Comparison of ENCODE assay signal across 9 cellular contexts in genomic region chr17:81241203-81241602, GRCh38. TPM values are rescaled to one million over a fixed set of nuclear protein-coding genes. Genes with fewer than 3 reads are reported as not detected.
DNase-seq lines count a peak whose midpoint lies in the region; ATAC-seq and TF ChIP-seq lines count a peak whose summit lies in the region.
"Had no signal": no experiment of that assay in that cellular context is flagged by ENCODE, and none has a peak within 500 bp of the region (broad histone marks: within the 10 kb centered on the region; RNA-seq: fewer than 3 reads in every experiment).

No MANE protein-coding gene starts in this region.

- peaks cover 46% of the 10 kb centered on the region for H3K4me1 Mint-ChIP-seq in activated T-cell treated with anti-CD3 and anti-CD28 coated beads, Interleukin-2, amount 50 U/mL, for 72 hours (ENCODE audit: low read depth)
- peaks cover 24 to 33% (median 25%) of the 10 kb centered on the region in 3 donors for H3K4me1 Mint-ChIP-seq in IgD-negative memory B cell
- H3K4me1 Mint-ChIP-seq in activated naive CD8-positive, alpha-beta T cell treated with anti-CD3 and anti-CD28 coated beads, Interleukin-2, amount 10 ng/mL, durations not matched to agents 7 days and 5 days = peaks cover 30% of the 10 kb centered on the region
- peaks cover 28% of the 10 kb centered on the region for H3K4me1 Mint-ChIP-seq in neural progenitor cell

- H3K4me3 ChIP-seq in neural progenitor cell = no peak overlapping the region
- H3K4me3 ChIP-seq: upper lobe of left lung had no signal

- peaks cover 5% of the 10 kb centered on the region for H3K4me1 ChIP-seq in neural progenitor cell

- no peaks in the 10 kb centered on the region for H3K9me3 Mint-ChIP-seq in activated T-cell treated with anti-CD3 and anti-CD28 coated beads, Interleukin-2, amount 50 U/mL, for 72 hours
- H3K9me3 Mint-ChIP-seq in IgD-negative memory B cell = no peaks in the 10 kb centered on the region
- no peaks in the 10 kb centered on the region for H3K9me3 Mint-ChIP-seq in activated naive CD8-positive, alpha-beta T cell treated with anti-CD3 and anti-CD28 coated beads, Interleukin-2, amount 10 ng/mL, durations not matched to agents 7 days and 5 days
- no peaks in the 10 kb centered on the region for H3K9me3 Mint-ChIP-seq in neural progenitor cell

- no peaks in the 10 kb centered on the region for H3K36me3 ChIP-seq in neural progenitor cell

- H3K27ac Mint-ChIP-seq in activated T-cell treated with anti-CD3 and anti-CD28 coated beads, Interleukin-2, amount 50 U/mL, for 72 hours = no peak overlapping the region
- H3K27ac Mint-ChIP-seq in IgD-negative memory B cell = peak overlapping the region in 2 of 3 donors; percentile 62 to 73
- peak overlapping the region; percentile 50 for H3K27ac Mint-ChIP-seq in activated naive CD8-positive, alpha-beta T cell treated with anti-CD3 and anti-CD28 coated beads, Interleukin-2, amount 10 ng/mL, durations not matched to agents 7 days and 5 days
- H3K27ac Mint-ChIP-seq in neural progenitor cell = no peak overlapping the region

- no peak overlapping the region for H3K9ac ChIP-seq in neural progenitor cell

- no peaks in the 10 kb centered on the region for H3K27me3 Mint-ChIP-seq in activated T-cell treated with anti-CD3 and anti-CD28 coated beads, Interleukin-2, amount 50 U/mL, for 72 hours (ENCODE audit: low read depth)
- H3K27me3 Mint-ChIP-seq in IgD-negative memory B cell = no peaks in the 10 kb centered on the region
- H3K27me3 Mint-ChIP-seq in activated naive CD8-positive, alpha-beta T cell treated with anti-CD3 and anti-CD28 coated beads, Interleukin-2, amount 10 ng/mL, durations not matched to agents 7 days and 5 days = no peaks in the 10 kb centered on the region
- H3K27me3 Mint-ChIP-seq in neural progenitor cell (ENCODE audit: insufficient read depth, low read depth) = peaks cover 11% of the 10 kb centered on the region

- ATAC-seq in activated T-cell treated with anti-CD3 and anti-CD28 coated beads, Interleukin-2, amount 50 U/mL, for 72 hours (replicated peaks in 1 of 2) = no peak
- no peak for ATAC-seq in activated naive CD8-positive, alpha-beta T cell treated with anti-CD3 and anti-CD28 coated beads, Interleukin-2, amount 10 ng/mL, durations not matched to agents 7 days and 5 days (ENCODE audit: low read depth)
- ATAC-seq in GM18868 (IDR thresholded peaks at IDR 0.05; ENCODE audit: unreplicated experiment) = no peak
- ATAC-seq in HG02973 (IDR thresholded peaks at IDR 0.05; ENCODE audit: unreplicated experiment) = no peak

- H3K27ac ChIP-seq in neural progenitor cell = no peak overlapping the region
- H3K27ac ChIP-seq: upper lobe of left lung had no signal

- peaks cover 22% of the 10 kb centered on the region for H3F3A ChIP-seq in neural progenitor cell (ENCODE audit: low read depth)

- peaks cover 20% of the 10 kb centered on the region for H4K20me1 ChIP-seq in neural progenitor cell (ENCODE audit: low read depth)

- no peak for DNase-seq in activated T-cell treated with anti-CD3 and anti-CD28 coated beads, Interleukin-2, amount 50 U/mL, for 72 hours
- no peak for DNase-seq in activated T-cell treated with anti-CD3 and anti-CD28 coated beads, Interleukin-2, amount 50 U/mL, for 48 hours
- no peak for DNase-seq in activated naive CD8-positive, alpha-beta T cell treated with anti-CD3 and anti-CD28 coated beads, Interleukin-2, amount 10 ng/mL, durations not matched to agents 7 days and 5 days
- DNase-seq in neural progenitor cell (ENCODE audit: low spot score) (no peak), NCI-H1930 (lab: John Stamatoyannopoulos, UW) (no peak)

- H2AFZ ChIP-seq in neural progenitor cell (replicated peaks) = no peak overlapping the region

- H3K4me3 Mint-ChIP-seq in activated T-cell treated with anti-CD3 and anti-CD28 coated beads, Interleukin-2, amount 50 U/mL, for 72 hours = peak overlapping the region; percentile 26 to 94
- H3K4me3 Mint-ChIP-seq in IgD-negative memory B cell (peak overlapping the region in 3 of 4 donors; percentile 1 to 96 (median 63)), neural progenitor cell (peak overlapping the region; percentile 95)
- peak overlapping the region; percentile 52 for H3K4me3 Mint-ChIP-seq in activated naive CD8-positive, alpha-beta T cell treated with anti-CD3 and anti-CD28 coated beads, Interleukin-2, amount 10 ng/mL, durations not matched to agents 7 days and 5 days

- no peaks in the 10 kb centered on the region for H3K27me3 ChIP-seq in neural progenitor cell
- H3K27me3 ChIP-seq: upper lobe of left lung had no signal

- TF ChIP-seq CTCF in neural progenitor cell (IDR thresholded peaks at IDR 0.05) = no peak

- H3K36me3 Mint-ChIP-seq in activated T-cell treated with anti-CD3 and anti-CD28 coated beads, Interleukin-2, amount 50 U/mL, for 72 hours (ENCODE audit: insufficient read depth in 2 of 2) = peaks cover 2 to 7% of the 10 kb centered on the region in 2 donors
- H3K36me3 Mint-ChIP-seq in IgD-negative memory B cell (no peaks in the 10 kb centered on the region), neural progenitor cell (peaks cover 1% of the 10 kb centered on the region)
- H3K36me3 Mint-ChIP-seq in activated naive CD8-positive, alpha-beta T cell treated with anti-CD3 and anti-CD28 coated beads, Interleukin-2, amount 10 ng/mL, durations not matched to agents 7 days and 5 days = peaks cover 5% of the 10 kb centered on the region

- POLR2A ChIA-PET in activated naive CD8-positive, alpha-beta T cell treated with anti-CD3 and anti-CD28 coated beads, Interleukin-2, amount 10 ng/mL, durations not matched to agents 7 days and 5 days (lab: Charles Lee) = no interaction called here

- no peaks in the 10 kb centered on the region for H3K9me3 ChIP-seq in neural progenitor cell (ENCODE audit: low read depth)
- H3K9me3 ChIP-seq: upper lobe of left lung had no signal

- no peak overlapping the region for H3K4me2 ChIP-seq in neural progenitor cell

- peaks cover 27% of the 10 kb centered on the region for H3K79me2 ChIP-seq in neural progenitor cell (ENCODE audit: low read depth)

RNA-seq across cellular contexts. Expression of gene NDUFAF8, which starts 2.1 kb away (rescaled TPM):
- total RNA-seq in activated T-cell treated with anti-CD3 and anti-CD28 coated beads, Interleukin-2, amount 50 U/mL, for 72 hours = 10 to 100 TPM; 37.4 to 48.8 TPM
- polyA plus RNA-seq in IgD-negative memory B cell = 91.8 TPM
- 10 to 100 TPM; 33.0 to 44.6 TPM for total RNA-seq in activated naive CD8-positive, alpha-beta T cell treated with anti-CD3 and anti-CD28 coated beads, Interleukin-2, amount 10 ng/mL, durations not matched to agents 7 days and 5 days
- 29.8 and 34.7 TPM in 2 replicates for total RNA-seq in neural progenitor cell (ENCODE audit: low replicate concordance)

RNA-seq across cellular contexts. Expression of gene TEPSIN, which starts 2.3 kb away (rescaled TPM):
- 10 to 100 TPM; 39.1 to 55.0 TPM for total RNA-seq in activated T-cell treated with anti-CD3 and anti-CD28 coated beads, Interleukin-2, amount 50 U/mL, for 72 hours
- 15.3 TPM for polyA plus RNA-seq in IgD-negative memory B cell
- total RNA-seq in activated naive CD8-positive, alpha-beta T cell treated with anti-CD3 and anti-CD28 coated beads, Interleukin-2, amount 10 ng/mL, durations not matched to agents 7 days and 5 days = 10 to 100 TPM; 71.1 to 78.8 TPM
- total RNA-seq in neural progenitor cell (ENCODE audit: low replicate concordance) = 20.6 and 28.0 TPM in 2 replicates

RNA-seq across cellular contexts. Expression of gene CEP131, which starts 18.4 kb away (rescaled TPM):
- total RNA-seq in activated T-cell treated with anti-CD3 and anti-CD28 coated beads, Interleukin-2, amount 50 U/mL, for 72 hours = 10 to 100 TPM in 1 of 2 donors, 1 to 10 TPM in 1; 8.1 to 11.4 TPM
- 10.8 TPM for polyA plus RNA-seq in IgD-negative memory B cell
- 10 to 100 TPM; 18.4 to 20.7 TPM for total RNA-seq in activated naive CD8-positive, alpha-beta T cell treated with anti-CD3 and anti-CD28 coated beads, Interleukin-2, amount 10 ng/mL, durations not matched to agents 7 days and 5 days
- total RNA-seq in neural progenitor cell (ENCODE audit: low replicate concordance) = 7.7 and 40.9 TPM in 2 replicates

RNA-seq across cellular contexts. Expression of gene SLC38A10, which starts 53.9 kb away (rescaled TPM):
- 10 to 100 TPM; 49.8 to 63.6 TPM for total RNA-seq in activated T-cell treated with anti-CD3 and anti-CD28 coated beads, Interleukin-2, amount 50 U/mL, for 72 hours
- 84.5 TPM for polyA plus RNA-seq in IgD-negative memory B cell
- 10 to 100 TPM; 68.0 to 71.3 TPM for total RNA-seq in activated naive CD8-positive, alpha-beta T cell treated with anti-CD3 and anti-CD28 coated beads, Interleukin-2, amount 10 ng/mL, durations not matched to agents 7 days and 5 days
- total RNA-seq in neural progenitor cell (ENCODE audit: low replicate concordance) = 8.3 and 31.4 TPM in 2 replicates

Comparison
In these comparisons a context has a peak if more than half of its experiments do, and no peak if none do; other contexts are left out.
1. H3K27ac Mint-ChIP-seq: peak in IgD-negative memory B cell (2 of 3) and activated naive CD8-positive, alpha-beta T cell treated with anti-CD3 and anti-CD28 coated beads, Interleukin-2, amount 10 ng/mL, durations not matched to agents 7 days and 5 days (single experiment); none in activated T-cell treated with anti-CD3 and anti-CD28 coated beads, Interleukin-2, amount 50 U/mL, for 72 hours (single experiment) and neural progenitor cell (single experiment).
2. Peak in every context shown above with its lines, with median percentiles within 50 percentile points of each other: H3K4me3 Mint-ChIP-seq.